In genomic region chr18:42105382-42105781, GRCh38 we compare ENCODE assay signal across 20 cellular contexts.
DNase-seq lines count a peak whose midpoint lies in the region; ATAC-seq and TF ChIP-seq lines count a peak whose summit lies in the region.
"Had no signal": no experiment of that assay in that cellular context is flagged by ENCODE, and none has a peak within 500 bp of the region (broad histone marks: within the 10 kb centered on the region; RNA-seq: fewer than 3 reads in every experiment).

No MANE protein-coding gene starts in this region.

- H3K27me3 ChIP-seq in KMS-11 (ENCODE audit: insufficient read depth, low read depth) (no peaks in the 10 kb centered on the region), Karpas-422 (ENCODE audit: low read length) (no peaks in the 10 kb centered on the region)

- H3K9me2 ChIP-seq in Karpas-422 (replicated peaks; ENCODE audit: insufficient read depth, low read length) = no peaks in the 10 kb centered on the region

- no peak for ATAC-seq in GM21825 (IDR thresholded peaks at IDR 0.05; ENCODE audit: unreplicated experiment)
- ATAC-seq: A549, HCT116 had no signal

- no peak overlapping the region for H3K4me3 ChIP-seq in KMS-11 (IDR thresholded peaks at IDR 0.05; ENCODE audit: insufficient read depth, low read depth, low read length)
- H3K4me3 ChIP-seq in Karpas-422 (ENCODE audit: low read length) = no peak overlapping the region
- H3K4me3 ChIP-seq: A549 had no signal

- H2AFZ ChIP-seq in KMS-11 (ENCODE audit: low read depth) (no peak overlapping the region; the same call in 1 of the 2 replicates), Karpas-422 (ENCODE audit: low read length) (no peak overlapping the region)

- H3K27ac ChIP-seq in KMS-11 (peak overlapping the region; percentile 8; the same call in 1 of the 2 replicates), Karpas-422 (ENCODE audit: low read length) (no peak overlapping the region)
- H3K27ac ChIP-seq: 22Rv1, A549, C4-2B, HL-60 had no signal

- H3K9ac ChIP-seq in KMS-11 (no peak overlapping the region; the same call in 1 of the 2 replicates), Karpas-422 (ENCODE audit: low read length) (no peak overlapping the region)

- H3K4me2 ChIP-seq in KMS-11 = peak overlapping the region; percentile 49
- no peak overlapping the region for H3K4me2 ChIP-seq in Karpas-422 (ENCODE audit: low read depth, low read length, poor library complexity, severe bottlenecking)
- H3K4me2 ChIP-seq: A549 had no signal

- H4K20me1 ChIP-seq in KMS-11 (ENCODE audit: insufficient read depth) (no peaks in the 10 kb centered on the region), Karpas-422 (ENCODE audit: insufficient read depth, low read depth, low read length) (no peaks in the 10 kb centered on the region)

- H3K79me2 ChIP-seq in KMS-11 (ENCODE audit: insufficient read depth, low read depth) (no peaks in the 10 kb centered on the region), Karpas-422 (ENCODE audit: low read length) (no peaks in the 10 kb centered on the region)

- H3K36me3 ChIP-seq in KMS-11 (ENCODE audit: insufficient read depth) = no peaks in the 10 kb centered on the region
- no peaks in the 10 kb centered on the region for H3K36me3 ChIP-seq in Karpas-422 (ENCODE audit: insufficient read depth, low read length)

- no peaks in the 10 kb centered on the region for H3K9me3 ChIP-seq in Karpas-422 (ENCODE audit: low read length)
- H3K9me3 ChIP-seq: A549, Caco-2 had no signal

- H3K4me1 ChIP-seq in KMS-11 (ENCODE audit: low read depth, poor library complexity, severe bottlenecking) (peaks cover 25% of the 10 kb centered on the region), Karpas-422 (ENCODE audit: low read length) (peaks cover 23% of the 10 kb centered on the region)
- H3K4me1 ChIP-seq: A549, Caco-2 had no signal

- DNase-seq in NCI-H1417 (lab: John Stamatoyannopoulos, UW) (peak in 2 of 3 experiments; percentile 15 to 52), NCI-H1417 treated with DMSO at 0.1 percent for 48 hours (lab: John Stamatoyannopoulos, UW) (no peak), NCI-H345 (lab: John Stamatoyannopoulos, UW) (peak; percentile 5), astrocyte of the hippocampus (ENCODE audit: low read depth, low spot score) (peak; percentile 38), NCI-H187 (lab: John Stamatoyannopoulos, UW) (no peak), Karpas-422 (no peak)
- DNase-seq: AML-193; Caco-2; CD4-positive, alpha-beta T cell; GDM1; GOT3; H7; HFFc6 had no signal

- no peak for TF ChIP-seq CTCF in KMS-11 (conservative IDR thresholded peaks at IDR 0.05; ENCODE audit: low read depth, low read length)

Comparison
In these comparisons a context has a peak if more than half of its experiments do, and no peak if none do; other contexts are left out.
1. DNase-seq: peak in NCI-H1417 (2 of 3), NCI-H345 (single experiment) and astrocyte of the hippocampus (single experiment); none in NCI-H1417 treated with DMSO at 0.1 percent for 48 hours (single experiment), NCI-H187 (0 of 2) and Karpas-422 (single experiment).